ENCODE assay signal across 1 cellular context in the genomic region with DNA sequence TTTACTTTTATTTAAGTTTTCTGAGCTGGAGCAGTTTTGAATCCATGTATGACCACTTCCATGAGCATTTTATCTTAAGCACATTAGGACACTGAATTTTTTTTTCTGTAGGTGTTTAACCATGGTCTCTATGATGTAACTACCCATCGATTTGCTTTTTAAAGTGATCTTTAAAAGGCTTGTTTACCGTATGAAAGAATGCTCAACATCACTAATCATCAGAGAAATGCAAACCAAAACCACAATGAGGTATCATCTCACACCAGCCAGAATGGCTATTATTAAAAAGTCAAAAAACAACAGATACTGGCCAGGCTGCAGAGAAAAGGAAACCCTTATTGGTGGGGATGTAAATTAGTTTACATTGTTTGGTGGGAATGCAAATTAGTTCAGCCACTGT.
TF ChIP-seq lines count a peak whose summit lies in the region.

No MANE protein-coding gene starts in this region.

TF ChIP-seq in GM12878, 131 proteins besides CTCF, POLR2A, EP300 and RAD21 (continued from another document):
- TF ChIP-seq, protein P1, sequence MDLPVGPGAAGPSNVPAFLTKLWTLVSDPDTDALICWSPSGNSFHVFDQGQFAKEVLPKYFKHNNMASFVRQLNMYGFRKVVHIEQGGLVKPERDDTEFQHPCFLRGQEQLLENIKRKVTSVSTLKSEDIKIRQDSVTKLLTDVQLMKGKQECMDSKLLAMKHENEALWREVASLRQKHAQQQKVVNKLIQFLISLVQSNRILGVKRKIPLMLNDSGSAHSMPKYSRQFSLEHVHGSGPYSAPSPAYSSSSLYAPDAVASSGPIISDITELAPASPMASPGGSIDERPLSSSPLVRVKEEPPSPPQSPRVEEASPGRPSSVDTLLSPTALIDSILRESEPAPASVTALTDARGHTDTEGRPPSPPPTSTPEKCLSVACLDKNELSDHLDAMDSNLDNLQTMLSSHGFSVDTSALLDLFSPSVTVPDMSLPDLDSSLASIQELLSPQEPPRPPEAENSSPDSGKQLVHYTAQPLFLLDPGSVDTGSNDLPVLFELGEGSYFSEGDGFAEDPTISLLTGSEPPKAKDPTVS (IDR thresholded peaks at IDR 0.05; ENCODE audit: low read depth, low read length), result no peak
- peak; percentile 58 for TF ChIP-seq CREB1 (IDR thresholded peaks at IDR 0.05; ENCODE audit: low read depth)
- peak; percentile 42; the same call in 1 of the 3 replicates for TF ChIP-seq POU2F2 (IDR thresholded peaks at IDR 0.05; ENCODE audit: borderline replicate concordance, low read depth, low read length)
- TF ChIP-seq, protein P2, sequence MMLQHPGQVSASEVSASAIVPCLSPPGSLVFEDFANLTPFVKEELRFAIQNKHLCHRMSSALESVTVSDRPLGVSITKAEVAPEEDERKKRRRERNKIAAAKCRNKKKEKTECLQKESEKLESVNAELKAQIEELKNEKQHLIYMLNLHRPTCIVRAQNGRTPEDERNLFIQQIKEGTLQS (IDR thresholded peaks at IDR 0.05; ENCODE audit: borderline replicate concordance, extremely low read depth, low read depth, low read length), result no peak
- TF ChIP-seq MYB (IDR thresholded peaks at IDR 0.05; ENCODE audit: borderline replicate concordance, low read depth, low read length), result no peak
- TF ChIP-seq SRF (IDR thresholded peaks at IDR 0.05; ENCODE audit: low read depth in 2 of 2, low read length in 2 of 2), result no peak
- TF ChIP-seq, protein P3, sequence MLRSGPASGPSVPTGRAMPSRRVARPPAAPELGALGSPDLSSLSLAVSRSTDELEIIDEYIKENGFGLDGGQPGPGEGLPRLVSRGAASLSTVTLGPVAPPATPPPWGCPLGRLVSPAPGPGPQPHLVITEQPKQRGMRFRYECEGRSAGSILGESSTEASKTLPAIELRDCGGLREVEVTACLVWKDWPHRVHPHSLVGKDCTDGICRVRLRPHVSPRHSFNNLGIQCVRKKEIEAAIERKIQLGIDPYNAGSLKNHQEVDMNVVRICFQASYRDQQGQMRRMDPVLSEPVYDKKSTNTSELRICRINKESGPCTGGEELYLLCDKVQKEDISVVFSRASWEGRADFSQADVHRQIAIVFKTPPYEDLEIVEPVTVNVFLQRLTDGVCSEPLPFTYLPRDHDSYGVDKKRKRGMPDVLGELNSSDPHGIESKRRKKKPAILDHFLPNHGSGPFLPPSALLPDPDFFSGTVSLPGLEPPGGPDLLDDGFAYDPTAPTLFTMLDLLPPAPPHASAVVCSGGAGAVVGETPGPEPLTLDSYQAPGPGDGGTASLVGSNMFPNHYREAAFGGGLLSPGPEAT (IDR thresholded peaks at IDR 0.05; ENCODE audit: low read depth), result no peak
- TF ChIP-seq, protein P4, sequence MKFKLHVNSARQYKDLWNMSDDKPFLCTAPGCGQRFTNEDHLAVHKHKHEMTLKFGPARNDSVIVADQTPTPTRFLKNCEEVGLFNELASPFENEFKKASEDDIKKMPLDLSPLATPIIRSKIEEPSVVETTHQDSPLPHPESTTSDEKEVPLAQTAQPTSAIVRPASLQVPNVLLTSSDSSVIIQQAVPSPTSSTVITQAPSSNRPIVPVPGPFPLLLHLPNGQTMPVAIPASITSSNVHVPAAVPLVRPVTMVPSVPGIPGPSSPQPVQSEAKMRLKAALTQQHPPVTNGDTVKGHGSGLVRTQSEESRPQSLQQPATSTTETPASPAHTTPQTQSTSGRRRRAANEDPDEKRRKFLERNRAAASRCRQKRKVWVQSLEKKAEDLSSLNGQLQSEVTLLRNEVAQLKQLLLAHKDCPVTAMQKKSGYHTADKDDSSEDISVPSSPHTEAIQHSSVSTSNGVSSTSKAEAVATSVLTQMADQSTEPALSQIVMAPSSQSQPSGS (IDR thresholded peaks at IDR 0.05; ENCODE audit: low read length), result no peak
- no peak for TF ChIP-seq MYC (IDR thresholded peaks at IDR 0.05; ENCODE audit: insufficient read depth, insufficient read length, insufficient replicate concordance, low read length, severe bottlenecking)
- peak; percentile 66 for TF ChIP-seq ATF7 (IDR thresholded peaks at IDR 0.05; ENCODE audit: low read depth)
- TF ChIP-seq BACH1 (IDR thresholded peaks at IDR 0.05; ENCODE audit: borderline replicate concordance), result no peak
